1 cellular context compared by ENCODE assay signal in genomic region chr22:38685761-38686160, GRCh38.
TF ChIP-seq lines count a peak whose summit lies in the region.

No MANE protein-coding gene starts in this region.

TF ChIP-seq in H1, 55 proteins besides CTCF, POLR2A, EP300 and RAD21:
- no peak for TF ChIP-seq RXRA (IDR thresholded peaks at IDR 0.05; ENCODE audit: insufficient read depth, low read depth, low read length)
- TF ChIP-seq KDM5A (IDR thresholded peaks at IDR 0.05; ENCODE audit: low read length) = no peak
- no peak for TF ChIP-seq ATF2 (IDR thresholded peaks at IDR 0.05; ENCODE audit: low read length)
- no peak for TF ChIP-seq KDM4A (IDR thresholded peaks at IDR 0.05; ENCODE audit: low read depth, low read length, severe bottlenecking)
- TF ChIP-seq KDM1A (IDR thresholded peaks at IDR 0.05; ENCODE audit: borderline replicate concordance, low read length) = no peak
- TF ChIP-seq SP2 (IDR thresholded peaks at IDR 0.05; ENCODE audit: low read length) = no peak
- TF ChIP-seq JUND (IDR thresholded peaks at IDR 0.05; ENCODE audit: low read length) = no peak
- no peak for TF ChIP-seq TEAD4 (IDR thresholded peaks at IDR 0.05; ENCODE audit: low read depth, low read length)
- TF ChIP-seq FOSL1 (IDR thresholded peaks at IDR 0.05; ENCODE audit: insufficient read depth, low read depth, low read length) = no peak
- no peak for TF ChIP-seq CEBPB (IDR thresholded peaks at IDR 0.05; ENCODE audit: low read depth, low read length)
